Comparison of ENCODE assay signal across 2 cellular contexts in the genomic region with DNA sequence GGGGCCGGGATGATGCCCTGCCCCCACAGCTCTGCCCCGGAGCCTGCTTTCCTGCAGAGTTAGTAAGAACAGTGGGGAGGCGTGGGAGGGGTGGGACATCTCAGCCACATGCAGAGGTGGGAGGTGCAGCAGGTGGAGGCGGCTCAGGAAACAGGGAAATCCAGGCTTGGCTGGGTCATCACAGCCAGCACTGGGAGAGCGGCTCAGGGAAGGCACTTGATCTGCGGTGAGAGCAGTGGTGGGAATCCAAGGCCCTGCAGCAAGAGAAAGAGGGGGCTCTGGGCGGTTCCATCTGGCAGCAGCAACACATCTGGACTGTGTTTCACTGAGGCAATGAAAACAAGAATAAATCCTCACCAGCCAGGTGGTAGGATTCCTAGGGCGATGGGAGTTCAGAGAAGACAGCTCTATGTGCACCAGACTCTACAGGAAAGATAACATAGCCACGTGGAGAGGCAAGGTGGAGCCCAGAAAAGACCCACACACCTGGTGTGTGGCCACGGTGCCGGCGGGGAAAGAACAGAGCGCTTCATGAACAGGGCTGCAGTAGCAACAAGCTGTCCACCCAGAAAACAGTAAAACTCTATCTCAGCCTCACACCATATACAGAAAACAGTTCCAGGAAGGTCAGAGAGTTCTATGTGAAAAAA.
TF ChIP-seq lines count a peak whose summit lies in the region.

No MANE protein-coding gene starts in this region.

TF ChIP-seq in GM23338, 12 proteins besides CTCF, POLR2A, EP300 and RAD21:
- TF ChIP-seq ZNF114 (CRISPR knock-in tag; IDR thresholded peaks at IDR 0.05) (no peak), EZH2 (IDR thresholded peaks at IDR 0.05; ENCODE audit: low read depth, unreplicated experiment) (no peak), ZNF331 (CRISPR knock-in tag; IDR thresholded peaks at IDR 0.05; ENCODE audit: low read depth) (no peak)
TF ChIP-seq in GM23338: peak in this region for 0.

TF ChIP-seq in H1, 55 proteins besides CTCF, POLR2A, EP300 and RAD21:
- TF ChIP-seq JUND (IDR thresholded peaks at IDR 0.05; ENCODE audit: low read length) (no peak), MAX (IDR thresholded peaks at IDR 0.05) (0 out of 2 replicates have a peak, but pooled peaks have one; percentile 15)
